21 cellular contexts compared by ENCODE assay signal in genomic region chr15:91342091-91342490, GRCh38.
DNase-seq lines count a peak whose midpoint lies in the region; ATAC-seq, FAIRE-seq and TF ChIP-seq lines count a peak whose summit lies in the region.
"Had no signal": no experiment of that assay in that cellular context is flagged by ENCODE, and none has a peak within 500 bp of the region (broad histone marks: within the 10 kb centered on the region; RNA-seq: fewer than 3 reads in every experiment).

No MANE protein-coding gene starts in this region.

- H3K27me3 ChIP-seq in Karpas-422 (ENCODE audit: low read length) (no peaks in the 10 kb centered on the region), bronchial epithelial cell (ENCODE audit: control insufficient read depth, insufficient read depth, low read length) (no peaks in the 10 kb centered on the region), PC-9 (ENCODE audit: insufficient read depth, low read depth) (peaks cover 6% of the 10 kb centered on the region; the same call in 1 of the 2 replicates), small intestine (ENCODE audit: control insufficient read depth in 2 of 2, insufficient read depth in 2 of 2, low read length in 2 of 2) (no peaks in the 10 kb centered on the region)

- BruUV-seq in PC-9 (replicated peaks; lab: Mats Ljungman, UMichigan), result no TSS peak

- H4K20me1 ChIP-seq in Karpas-422 (ENCODE audit: insufficient read depth, low read depth, low read length), result no peaks in the 10 kb centered on the region
- H4K20me1 ChIP-seq in PC-9 (ENCODE audit: insufficient read depth), result no peaks in the 10 kb centered on the region

- H3K4me3 ChIP-seq in Karpas-422 (ENCODE audit: low read length) (no peak overlapping the region), bronchial epithelial cell (ENCODE audit: low read depth, low read length) (no peak overlapping the region), PC-9 (no peak overlapping the region), small intestine (ENCODE audit: low read depth in 1 of 2, low read length in 2 of 2) (no peak overlapping the region)
- H3K4me3 ChIP-seq: A549, GM23248 had no signal

- intact Hi-C loops in PC-9 (cut with micrococcal nuclease; ENCODE audit: unreplicated experiment), result no loop called here

- H3K27ac ChIP-seq in Karpas-422 (ENCODE audit: low read length), result no peak overlapping the region
- no peak overlapping the region for H3K27ac ChIP-seq in PC-9
- no peak overlapping the region for H3K27ac ChIP-seq in small intestine (ENCODE audit: low read depth in 1 of 2, low read length in 1 of 2)
- H3K27ac ChIP-seq: A549, GM23248 had no signal

- H3K36me3 ChIP-seq in Karpas-422 (ENCODE audit: insufficient read depth, low read length), result no peaks in the 10 kb centered on the region
- no peaks in the 10 kb centered on the region for H3K36me3 ChIP-seq in bronchial epithelial cell (ENCODE audit: control insufficient read depth, insufficient read depth, low read length)
- H3K36me3 ChIP-seq in PC-9 (ENCODE audit: low read depth), result no peaks in the 10 kb centered on the region
- H3K36me3 ChIP-seq in small intestine (ENCODE audit: control insufficient read depth in 2 of 2, insufficient read depth in 2 of 2, low read length in 2 of 2), result no peaks in the 10 kb centered on the region

- H3F3A ChIP-seq in PC-9 (ENCODE audit: insufficient read depth, low read depth), result no peaks in the 10 kb centered on the region

- H3K4me1 ChIP-seq in Karpas-422 (ENCODE audit: low read length) (no peaks in the 10 kb centered on the region), PC-9 (replicated peaks; ENCODE audit: insufficient read depth) (no peaks in the 10 kb centered on the region), small intestine (ENCODE audit: control insufficient read depth in 2 of 2, insufficient read depth in 1 of 2, low read depth in 1 of 2, low read length in 1 of 2) (no peaks in the 10 kb centered on the region)
- H3K4me1 ChIP-seq: A549, Caco-2 had no signal

- no peak overlapping the region for H3K4me2 ChIP-seq in Karpas-422 (ENCODE audit: low read depth, low read length, poor library complexity, severe bottlenecking)
- H3K4me2 ChIP-seq in PC-9, result no peak overlapping the region
- H3K4me2 ChIP-seq: A549 had no signal

- H2AFZ ChIP-seq in Karpas-422 (ENCODE audit: low read length), result no peak overlapping the region
- H2AFZ ChIP-seq in PC-9, result no peak overlapping the region
- H2AFZ ChIP-seq: GM23248 had no signal

- H3K79me2 ChIP-seq in Karpas-422 (ENCODE audit: low read length), result no peaks in the 10 kb centered on the region
- H3K79me2 ChIP-seq in PC-9 (ENCODE audit: low read depth), result no peaks in the 10 kb centered on the region

- CTCF ChIA-PET in PC-9 (lab: Charles Lee), result no interaction called here

- ATAC-seq in HG03025 (IDR thresholded peaks at IDR 0.05; ENCODE audit: low FRiP score, unreplicated experiment), result no peak
- ATAC-seq: A549 had no signal

- no peaks in the 10 kb centered on the region for H3K9me3 ChIP-seq in Karpas-422 (ENCODE audit: low read length)
- H3K9me3 ChIP-seq in PC-9 (ENCODE audit: insufficient read depth, low read depth), result no peaks in the 10 kb centered on the region
- no peaks in the 10 kb centered on the region for H3K9me3 ChIP-seq in small intestine (ENCODE audit: control insufficient read depth, low read depth)
- H3K9me3 ChIP-seq: A549, Caco-2 had no signal

- peak; percentile 11 for DNase-seq in Karpas-422
- DNase-seq in bronchial epithelial cell (ENCODE audit: low read depth), result no peak
- DNase-seq in medulla oblongata (ENCODE audit: extremely low spot score), result peak; percentile 59
- peak; percentile 26 for DNase-seq in superior temporal gyrus (ENCODE audit: extremely low spot score)
- DNase-seq in PC-9, result no peak
- no peak for DNase-seq in small intestine
- DNase-seq: 8988T; ACHN; AML-193; Caco-2; CD4-positive, alpha-beta memory T cell; DMS153; DND-41; GM23248; H7; HCEC 1CT had no signal

- WGBS in small intestine, 3 donors, result 53 to 72% (median 61%) methylated on average over 7 of the region's 7 CpGs

- H3K9ac ChIP-seq in Karpas-422 (ENCODE audit: low read length), result no peak overlapping the region
- H3K9ac ChIP-seq: GM23248 had no signal

- FAIRE-seq in bronchial epithelial cell (lab: Jason Lieb, UNC) (peak; percentile 50), small intestine (lab: Jason Lieb, UNC) (no peak)
- FAIRE-seq: A549, G401.6, GM12892, H1 had no signal

- TF ChIP-seq CTCF in bronchial epithelial cell (IDR thresholded peaks at IDR 0.05; ENCODE audit: insufficient read depth, low read length, severe bottlenecking) (no peak), PC-9 (conservative IDR thresholded peaks at IDR 0.05) (no peak)

- POLR2A ChIA-PET in PC-9 (lab: Charles Lee; ENCODE audit: unreplicated experiment), result no interaction called here

- no peaks in the 10 kb centered on the region for H3K9me2 ChIP-seq in Karpas-422 (replicated peaks; ENCODE audit: insufficient read depth, low read length)
- no peaks in the 10 kb centered on the region for H3K9me2 ChIP-seq in PC-9 (ENCODE audit: insufficient read depth)

Comparison
In these comparisons a context has a peak if more than half of its experiments do, and no peak if none do; other contexts are left out.
1. DNase-seq: peak in Karpas-422 (single experiment), medulla oblongata (single experiment) and superior temporal gyrus (single experiment); none in bronchial epithelial cell (single experiment), PC-9 (0 of 2) and small intestine (single experiment).